Comparison of ENCODE assay signal across 25 cellular contexts in genomic region chr9:126834672-126835071, GRCh38.
"Had no signal": no experiment of that assay in that cellular context is flagged by ENCODE, and none has a peak within 500 bp of the region (broad histone marks: within the 10 kb centered on the region; RNA-seq: fewer than 3 reads in every experiment).

No MANE protein-coding gene starts in this region.

- ATAC-seq: mucosa of descending colon; naive thymus-derived CD4-positive, alpha-beta T cell had no signal

- H3K9me3 ChIP-seq: colonic mucosa, mucosa of descending colon, neutrophil, suprapubic skin, transverse colon, vagina had no signal

- H3K27ac ChIP-seq: colonic mucosa, neutrophil, parathyroid adenoma, suprapubic skin, transverse colon, vagina had no signal

- H3K4me1 ChIP-seq: colonic mucosa, parathyroid adenoma had no signal

- H2AFZ ChIP-seq: parathyroid adenoma had no signal

- H3K27me3 Mint-ChIP-seq: activated CD4-positive, alpha-beta memory T cell treated with anti-CD3 and anti-CD28 coated beads, Interleukin-2, amount 10 ng/mL, durations not matched to agents 7 days and 5 days; activated naive CD4-positive, alpha-beta T cell treated with anti-CD3 and anti-CD28 coated beads, Interleukin-2, amount 50 U/mL, for 24 hours; central memory CD8-positive, alpha-beta T cell; naive thymus-derived CD4-positive, alpha-beta T cell had no signal

- H3K27me3 ChIP-seq: colonic mucosa, neutrophil, suprapubic skin, transverse colon, vagina had no signal

- DNase-seq: activated CD4-positive, alpha-beta memory T cell treated with anti-CD3 and anti-CD28 coated beads, Interleukin-2, amount 10 ng/mL, durations not matched to agents 7 days and 5 days; activated CD4-positive, alpha-beta T cell treated with anti-CD3 and anti-CD28 coated beads for 48 hours; activated CD4-positive, CD25-positive, alpha-beta regulatory T cell; activated CD8-positive, alpha-beta memory T cell treated with anti-CD3 and anti-CD28 coated beads, Interleukin-2, amount 50 U/mL, for 48 hours; activated gamma-delta T cell; activated T-cell treated with anti-CD3 and anti-CD28 coated beads, Interleukin-2, amount 50 U/mL, for 48 hours; amniotic stem cell; colonic mucosa; erythroblast; foreskin melanocyte; left ventricle myocardium superior; mesenchymal stem cell; mucosa of descending colon; naive thymus-derived CD4-positive, alpha-beta T cell; stimulated activated naive CD4-positive, alpha-beta T cell; T-helper 1 cell; T1000; transverse colon had no signal

- H3K9me3 Mint-ChIP-seq: activated CD4-positive, alpha-beta memory T cell treated with anti-CD3 and anti-CD28 coated beads, Interleukin-2, amount 10 ng/mL, durations not matched to agents 7 days and 5 days; activated naive CD4-positive, alpha-beta T cell treated with anti-CD3 and anti-CD28 coated beads, Interleukin-2, amount 50 U/mL, for 24 hours; central memory CD8-positive, alpha-beta T cell; naive thymus-derived CD4-positive, alpha-beta T cell had no signal

- H3K27ac Mint-ChIP-seq: activated CD4-positive, alpha-beta memory T cell treated with anti-CD3 and anti-CD28 coated beads, Interleukin-2, amount 10 ng/mL, durations not matched to agents 7 days and 5 days; activated naive CD4-positive, alpha-beta T cell treated with anti-CD3 and anti-CD28 coated beads, Interleukin-2, amount 50 U/mL, for 24 hours had no signal

- FAIRE-seq: endometrium had no signal

- H3K9ac ChIP-seq: parathyroid adenoma had no signal

- H3K4me3 ChIP-seq: colonic mucosa, mucosa of descending colon, suprapubic skin, transverse colon, vagina had no signal

- H3K4me3 Mint-ChIP-seq: activated CD4-positive, alpha-beta memory T cell treated with anti-CD3 and anti-CD28 coated beads, Interleukin-2, amount 10 ng/mL, durations not matched to agents 7 days and 5 days; activated naive CD4-positive, alpha-beta T cell treated with anti-CD3 and anti-CD28 coated beads, Interleukin-2, amount 50 U/mL, for 24 hours; central memory CD8-positive, alpha-beta T cell; naive thymus-derived CD4-positive, alpha-beta T cell had no signal

- H3K36me3 ChIP-seq: colonic mucosa had no signal
